ENCODE assay signal across 2 cellular contexts in genomic region chr6:1399085-1399780, GRCh38.
TF ChIP-seq lines count a peak whose summit lies in the region.

No MANE protein-coding gene starts in this region.

TF ChIP-seq in HepG2, 621 proteins besides CTCF, POLR2A, EP300 and RAD21 (continues in another document):
- peak; percentile 60; the same call in 1 of the 2 replicates for TF ChIP-seq LCORL (IDR thresholded peaks at IDR 0.05)
- TF ChIP-seq LCORL (CRISPR knock-in tag; IDR thresholded peaks at IDR 0.05) = no peak
- TF ChIP-seq KAT7 (CRISPR knock-in tag; IDR thresholded peaks at IDR 0.05; ENCODE audit: borderline replicate concordance) = no peak
- TF ChIP-seq NCOA5 (CRISPR knock-in tag; IDR thresholded peaks at IDR 0.05) = no peak
- TF ChIP-seq MAF1 (CRISPR knock-in tag; IDR thresholded peaks at IDR 0.05; ENCODE audit: borderline replicate concordance) = no peak
- no peak for TF ChIP-seq RBM39 (IDR thresholded peaks at IDR 0.05; ENCODE audit: low read depth, low read length, poor library complexity, severe bottlenecking)
- no peak for TF ChIP-seq RFXAP (CRISPR knock-in tag; IDR thresholded peaks at IDR 0.05; ENCODE audit: borderline replicate concordance)
- TF ChIP-seq ZSCAN30 (CRISPR knock-in tag; IDR thresholded peaks at IDR 0.05) = no peak
- no peak for TF ChIP-seq RBM22 (optimal IDR thresholded peaks at IDR 0.05; ENCODE audit: low read length)
- TF ChIP-seq ZSCAN25 (CRISPR knock-in tag; IDR thresholded peaks at IDR 0.05) = no peak
- TF ChIP-seq BATF2 (CRISPR knock-in tag; IDR thresholded peaks at IDR 0.05) = no peak
- TF ChIP-seq RXRB (CRISPR knock-in tag; IDR thresholded peaks at IDR 0.05; ENCODE audit: borderline replicate concordance) = no peak
- TF ChIP-seq, protein P1, sequence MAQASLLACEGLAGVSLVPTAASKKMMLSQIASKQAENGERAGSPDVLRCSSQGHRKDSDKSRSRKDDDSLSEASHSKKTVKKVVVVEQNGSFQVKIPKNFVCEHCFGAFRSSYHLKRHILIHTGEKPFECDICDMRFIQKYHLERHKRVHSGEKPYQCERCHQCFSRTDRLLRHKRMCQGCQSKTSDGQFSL (CRISPR knock-in tag; IDR thresholded peaks at IDR 0.05) = no peak
- no peak for TF ChIP-seq ZFYVE20 (CRISPR knock-in tag; IDR thresholded peaks at IDR 0.05; ENCODE audit: borderline replicate concordance, low read depth)
- peak; percentile 59; the same call in 1 of the 2 replicates for TF ChIP-seq NBN (conservative IDR thresholded peaks at IDR 0.05)
- TF ChIP-seq HCFC1 (IDR thresholded peaks at IDR 0.05; ENCODE audit: low read depth, low read length) = no peak
- 0 out of 2 replicates have a peak, but pooled peaks have one; percentile 22 for TF ChIP-seq SOX6 (IDR thresholded peaks at IDR 0.05)
- no peak for TF ChIP-seq SOX6 (CRISPR knock-in tag; IDR thresholded peaks at IDR 0.05)
- peak; percentile 32; the same call in 1 of the 2 replicates for TF ChIP-seq FOXP1 (IDR thresholded peaks at IDR 0.05)
- TF ChIP-seq FOXP1 (CRISPR knock-in tag; IDR thresholded peaks at IDR 0.05) = no peak
- no peak for TF ChIP-seq ZBTB20 (CRISPR knock-in tag; IDR thresholded peaks at IDR 0.05; ENCODE audit: borderline replicate concordance, low read depth)
- TF ChIP-seq ZNF292 (CRISPR knock-in tag; IDR thresholded peaks at IDR 0.05; ENCODE audit: borderline replicate concordance, low read depth) = no peak
- TF ChIP-seq ETV6 (CRISPR knock-in tag; conservative IDR thresholded peaks at IDR 0.05) = no peak
- TF ChIP-seq ATF7 (IDR thresholded peaks at IDR 0.05) = 0 out of 2 replicates have a peak, but pooled peaks have one; percentile 3
- no peak for TF ChIP-seq ATF7 (CRISPR knock-in tag; IDR thresholded peaks at IDR 0.05)
- TF ChIP-seq, protein P2, sequence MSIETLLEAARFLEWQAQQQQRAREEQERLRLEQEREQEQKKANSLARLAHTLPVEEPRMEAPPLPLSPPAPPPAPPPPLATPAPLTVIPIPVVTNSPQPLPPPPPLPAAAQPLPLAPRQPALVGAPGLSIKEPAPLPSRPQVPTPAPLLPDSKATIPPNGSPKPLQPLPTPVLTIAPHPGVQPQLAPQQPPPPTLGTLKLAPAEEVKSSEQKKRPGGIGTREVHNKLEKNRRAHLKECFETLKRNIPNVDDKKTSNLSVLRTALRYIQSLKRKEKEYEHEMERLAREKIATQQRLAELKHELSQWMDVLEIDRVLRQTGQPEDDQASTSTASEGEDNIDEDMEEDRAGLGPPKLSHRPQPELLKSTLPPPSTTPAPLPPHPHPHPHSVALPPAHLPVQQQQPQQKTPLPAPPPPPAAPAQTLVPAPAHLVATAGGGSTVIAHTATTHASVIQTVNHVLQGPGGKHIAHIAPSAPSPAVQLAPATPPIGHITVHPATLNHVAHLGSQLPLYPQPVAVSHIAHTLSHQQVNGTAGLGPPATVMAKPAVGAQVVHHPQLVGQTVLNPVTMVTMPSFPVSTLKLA (IDR thresholded peaks at IDR 0.05) = 0 out of 2 replicates have a peak, but pooled peaks have one; percentile 2

TF ChIP-seq in GM12878, 131 proteins besides CTCF, POLR2A, EP300 and RAD21:
- TF ChIP-seq E4F1 (IDR thresholded peaks at IDR 0.05; ENCODE audit: borderline replicate concordance, partially characterized antibody) (peak; percentile 42), KLF5 (IDR thresholded peaks at IDR 0.05; ENCODE audit: partially characterized antibody) (no peak), SRF (IDR thresholded peaks at IDR 0.05; ENCODE audit: low read depth in 2 of 2, low read length in 2 of 2) (no peak), NBN (IDR thresholded peaks at IDR 0.05) (0 out of 2 replicates have a peak, but pooled peaks have one; percentile 27)
